In the genomic region with DNA sequence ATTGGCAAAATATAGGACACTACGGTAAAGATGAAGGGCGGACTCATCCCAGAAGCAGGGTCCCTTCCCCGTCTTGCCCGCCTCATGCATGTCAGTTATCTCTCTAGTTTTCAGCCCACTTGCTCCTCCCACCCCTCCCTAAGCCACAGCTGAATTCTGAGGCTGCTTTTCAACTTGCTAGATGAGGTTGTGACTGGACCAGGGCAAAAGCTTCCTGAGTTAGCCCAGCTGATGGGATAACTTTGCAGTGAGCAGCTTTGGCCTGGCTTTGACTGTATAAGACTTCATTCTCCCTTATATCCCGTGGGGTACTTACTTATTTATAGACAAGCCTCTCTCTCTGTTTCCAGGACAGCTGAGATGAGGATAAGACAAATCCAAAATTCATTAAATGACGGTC, we compare ENCODE assay signal across 23 cellular contexts. TPM values are rescaled to one million over a fixed set of nuclear protein-coding genes. Genes with fewer than 3 reads are reported as not detected.
"Had no signal": no experiment of that assay in that cellular context is flagged by ENCODE, and none has a peak within 500 bp of the region (broad histone marks: within the 10 kb centered on the region; RNA-seq: fewer than 3 reads in every experiment).

No MANE protein-coding gene starts in this region.

- H3K4me1 ChIP-seq: pancreas had no signal

- H3K4me3 ChIP-seq: dorsolateral prefrontal cortex, pancreas, skin epidermis had no signal

- H3K27me3 Mint-ChIP-seq: activated CD8-positive, alpha-beta memory T cell treated with anti-CD3 and anti-CD28 coated beads, Interleukin-2, amount 10 ng/mL, durations not matched to agents 7 days and 5 days; activated naive CD4-positive, alpha-beta T cell treated with anti-CD3 and anti-CD28 coated beads, Interleukin-2, amount 10 ng/mL, durations not matched to agents 7 days and 5 days; T-cell had no signal

- H3K9me3 Mint-ChIP-seq: activated naive CD4-positive, alpha-beta T cell treated with anti-CD3 and anti-CD28 coated beads, Interleukin-2, amount 10 ng/mL, durations not matched to agents 7 days and 5 days; activated T-helper 2 cell treated with anti-CD3 and anti-CD28 coated beads, Interferon-gamma antibody, Interleukin-2, Interleukin-4, amounts not matched to agents 10 μg/mL and 5 μg/mL and 100 μg/mL, durations not matched to agents 14 hours and 24 hours and 36 hours; T-cell had no signal

- H3K4me3 Mint-ChIP-seq: activated CD8-positive, alpha-beta memory T cell treated with anti-CD3 and anti-CD28 coated beads, Interleukin-2, amount 10 ng/mL, durations not matched to agents 7 days and 5 days; activated naive CD4-positive, alpha-beta T cell treated with anti-CD3 and anti-CD28 coated beads, Interleukin-2, amount 10 ng/mL, durations not matched to agents 7 days and 5 days; T-cell had no signal

- H3K4me1 Mint-ChIP-seq: activated CD8-positive, alpha-beta memory T cell treated with anti-CD3 and anti-CD28 coated beads, Interleukin-2, amount 10 ng/mL, durations not matched to agents 7 days and 5 days; activated naive CD4-positive, alpha-beta T cell treated with anti-CD3 and anti-CD28 coated beads, Interleukin-2, amount 10 ng/mL, durations not matched to agents 7 days and 5 days; T-cell had no signal

- ATAC-seq: activated CD8-positive, alpha-beta memory T cell treated with anti-CD3 and anti-CD28 coated beads, Interleukin-2, amount 10 ng/mL, durations not matched to agents 7 days and 5 days; T-cell had no signal

- H3K27ac ChIP-seq: pancreas had no signal

- H3K27ac Mint-ChIP-seq: activated CD8-positive, alpha-beta memory T cell treated with anti-CD3 and anti-CD28 coated beads, Interleukin-2, amount 10 ng/mL, durations not matched to agents 7 days and 5 days; activated naive CD4-positive, alpha-beta T cell treated with anti-CD3 and anti-CD28 coated beads, Interleukin-2, amount 10 ng/mL, durations not matched to agents 7 days and 5 days; activated T-helper 2 cell treated with anti-CD3 and anti-CD28 coated beads, Interferon-gamma antibody, Interleukin-2, Interleukin-4, amounts not matched to agents 10 μg/mL and 5 μg/mL and 100 μg/mL, durations not matched to agents 14 hours and 24 hours and 36 hours; T-cell had no signal

- H3K4me2 ChIP-seq: SK-N-SH had no signal

- H3K27me3 ChIP-seq: dorsolateral prefrontal cortex, pancreas had no signal

- H3K9me3 ChIP-seq: pancreas, SK-N-SH had no signal

- H3K9me2 ChIP-seq: SK-N-SH had no signal

- H3K9ac ChIP-seq: SK-N-SH had no signal

- DNase-seq: activated CD4-positive, alpha-beta T cell treated with anti-CD3 and anti-CD28 coated beads for 1 hour; activated CD4-positive, alpha-beta T cell treated with anti-CD3 and anti-CD28 coated beads, Interleukin-2, amount 50 U/mL, for 48 hours; activated CD8-positive, alpha-beta memory T cell treated with anti-CD3 and anti-CD28 coated beads, Interleukin-2, amount 10 ng/mL, durations not matched to agents 7 days and 5 days; activated naive CD4-positive, alpha-beta T cell treated with anti-CD3 and anti-CD28 coated beads, Interleukin-2, amount 10 ng/mL, durations not matched to agents 7 days and 5 days; activated T-cell treated with anti-CD3 and anti-CD28 coated beads, Interleukin-2, amount 50 U/mL, for 1 hour; hypothalamus; pancreas; SK-N-SH; stimulated activated CD4-positive, alpha-beta T cell treated with anti-CD3 and anti-CD28 coated beads, Interleukin-15, amount 100 ng/mL, for 24 hours; stimulated activated CD4-positive, alpha-beta T cell treated with anti-CD3 and anti-CD28 coated beads, Interleukin-4, amount 100 ng/mL, for 1 hour; stimulated activated naive CD4-positive, alpha-beta T cell; T-cell; T1000; trophoblast cell had no signal

RNA-seq across cellular contexts. Expression of gene GHRH, which starts 23.2 kb away (rescaled TPM):
- total RNA-seq: activated CD8-positive, alpha-beta memory T cell treated with anti-CD3 and anti-CD28 coated beads, Interleukin-2, amount 10 ng/mL, durations not matched to agents 7 days and 5 days; activated T-helper 2 cell treated with anti-CD3 and anti-CD28 coated beads, Interferon-gamma antibody, Interleukin-2, Interleukin-4, amounts not matched to agents 10 μg/mL and 5 μg/mL and 100 μg/mL, durations not matched to agents 14 hours and 24 hours and 36 hours; astrocyte; glomerular endothelial cell; kidney epithelial cell; liver; pancreas; T-cell had no signal
- polyA plus RNA-seq: adipose tissue, esophagus, liver, SK-N-SH had no signal
